Comparison of ENCODE assay signal across 1 cellular context in the genomic region with DNA sequence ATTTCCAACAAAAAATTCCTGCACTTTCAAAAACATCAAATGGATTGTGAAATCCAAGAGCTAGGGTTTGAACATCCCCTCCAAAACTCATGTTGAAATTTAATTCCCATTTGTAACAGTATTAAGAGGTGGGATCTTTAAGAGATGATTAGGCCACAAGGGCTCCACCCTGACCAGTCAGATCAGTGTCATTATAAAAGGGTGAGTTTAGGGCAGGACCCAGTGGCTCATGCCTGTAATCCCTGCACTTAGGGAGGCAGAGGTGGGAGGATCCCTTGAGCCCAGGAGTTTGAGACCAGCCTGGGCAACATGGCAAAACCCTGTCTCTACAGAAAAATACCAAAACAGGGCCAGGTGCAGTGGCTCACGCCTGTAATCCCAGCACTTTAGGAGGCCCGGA.
TF ChIP-seq lines count a peak whose summit lies in the region.

No MANE protein-coding gene starts in this region.

TF ChIP-seq in HCT116, 20 proteins besides CTCF, POLR2A, EP300 and RAD21:
- TF ChIP-seq JUND (IDR thresholded peaks at IDR 0.05), result no peak
- TF ChIP-seq POLR2AphosphoS5 (IDR thresholded peaks at IDR 0.05; ENCODE audit: low read depth, low read length), result no peak
- TF ChIP-seq, protein P1, sequence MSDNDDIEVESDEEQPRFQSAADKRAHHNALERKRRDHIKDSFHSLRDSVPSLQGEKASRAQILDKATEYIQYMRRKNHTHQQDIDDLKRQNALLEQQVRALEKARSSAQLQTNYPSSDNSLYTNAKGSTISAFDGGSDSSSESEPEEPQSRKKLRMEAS (IDR thresholded peaks at IDR 0.05), result no peak
- TF ChIP-seq EGR1 (IDR thresholded peaks at IDR 0.05; ENCODE audit: low read depth), result no peak
- TF ChIP-seq CBX3 (IDR thresholded peaks at IDR 0.05; ENCODE audit: low read depth), result no peak
